15 cellular contexts compared by ENCODE assay signal in the genomic region with DNA sequence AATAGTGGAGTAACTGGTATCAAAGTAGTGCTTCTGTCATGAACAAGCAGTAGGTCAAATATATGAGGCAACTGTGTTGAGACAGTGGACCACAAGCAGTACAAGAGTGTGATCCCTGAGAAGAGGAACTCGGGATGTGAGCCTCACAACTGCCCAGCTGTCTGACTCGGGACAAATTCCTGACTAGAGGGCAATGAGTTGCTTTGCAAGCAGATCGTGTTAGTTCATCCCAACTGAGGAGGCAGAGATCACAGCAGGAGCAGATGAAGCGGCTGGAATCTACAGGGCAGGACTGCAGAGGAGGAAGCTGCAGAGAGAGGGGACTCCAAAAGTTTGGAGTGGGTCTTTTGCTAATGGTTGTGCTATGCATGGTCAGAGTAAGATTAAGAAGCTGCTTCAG.
"Had no signal": no experiment of that assay in that cellular context is flagged by ENCODE, and none has a peak within 500 bp of the region (broad histone marks: within the 10 kb centered on the region; RNA-seq: fewer than 3 reads in every experiment).

No MANE protein-coding gene starts in this region.

- ATAC-seq: psoas muscle; right lobe of liver; stimulated activated naive CD8-positive, alpha-beta T cell treated with anti-CD3 and anti-CD28 coated beads, Interleukin-15, Interleukin-2, amounts not matched to agents 100 U/mL and 50 U/mL, for 24 hours had no signal

- H3K36me3 ChIP-seq: breast epithelium, right lobe of liver, suprapubic skin had no signal

- H3K27me3 ChIP-seq: breast epithelium, right lobe of liver, suprapubic skin had no signal

- H3K27ac ChIP-seq: breast epithelium, psoas muscle, right lobe of liver, suprapubic skin had no signal

- H3K4me1 ChIP-seq: breast epithelium, psoas muscle, right lobe of liver, suprapubic skin had no signal

- H3K9me3 ChIP-seq: breast epithelium, psoas muscle, right lobe of liver, suprapubic skin had no signal

- H3K4me3 ChIP-seq: breast epithelium, psoas muscle, right lobe of liver, suprapubic skin had no signal

- DNase-seq: activated CD4-positive, alpha-beta T cell treated with anti-CD3 and anti-CD28 coated beads, Interleukin-2, amount 10 ng/mL, durations not matched to agents 7 days and 5 days; activated CD8-positive, alpha-beta memory T cell treated with anti-CD3 and anti-CD28 coated beads, Interleukin-2, amount 50 U/mL, for 48 hours; activated naive CD4-positive, alpha-beta T cell; activated naive CD8-positive, alpha-beta T cell treated with anti-CD3 and anti-CD28 coated beads, Interleukin-2, amount 10 ng/mL, durations not matched to agents 7 days and 5 days; anterior cingulate cortex; cerebellar nuclear complex; dermis blood vessel endothelial cell; erythroblast; hippocampal formation; psoas muscle; right lobe of liver; stimulated activated naive CD8-positive, alpha-beta T cell treated with anti-CD3 and anti-CD28 coated beads, Interleukin-15, Interleukin-2, amounts not matched to agents 100 U/mL and 50 U/mL, for 24 hours; T-helper 2 cell had no signal
